ENCODE assay signal across 7 cellular contexts in genomic region chrX:153925739-153926593, GRCh38. TPM values are rescaled to one million over a fixed set of nuclear protein-coding genes. Genes with fewer than 3 reads are reported as not detected.
DNase-seq lines count a peak whose midpoint lies in the region; ATAC-seq, FAIRE-seq and TF ChIP-seq lines count a peak whose summit lies in the region.

Gene ARHGAP4 (minus strand): TSS chrX:153926264. CDS start chrX:153926202, 62 bp downstream.

- peaks cover 26% of the 10 kb centered on the region for H3K36me3 ChIP-seq in K562 (ENCODE audit: control insufficient read depth, insufficient read depth, low read length)
- H3K36me3 ChIP-seq in HepG2 (replicated peaks in 1 of 2; ENCODE audit: control insufficient read depth in 1 of 2, insufficient read depth in 2 of 2, low read length in 2 of 2) = peaks cover 1 to 4% of the 10 kb centered on the region in 2 experiments; a peak in 1 of 5 replicates

- H3K27me3 ChIP-seq in K562 (ENCODE audit: control insufficient read depth in 2 of 2, insufficient read depth in 2 of 2, low read length in 2 of 2) (no peaks in the 10 kb centered on the region), HepG2 (ENCODE audit: control insufficient read depth in 1 of 2, insufficient read depth in 2 of 2, low read length in 2 of 2) (no peaks in the 10 kb centered on the region; a peak in 1 of 5 replicates)

- TF ChIP-seq RAD21 in K562 (CRISPR knock-in tag; conservative IDR thresholded peaks at IDR 0.05 in 1 of 2, IDR thresholded peaks at IDR 0.05 in 1 of 2) = no peak
- TF ChIP-seq RAD21 in HepG2 (CRISPR knock-in tag; IDR thresholded peaks at IDR 0.05) = no peak

- TF ChIP-seq CTCF in RWPE1 (conservative IDR thresholded peaks at IDR 0.05; ENCODE audit: low read depth) (no peak), K562 (IDR thresholded peaks at IDR 0.05 in 2 of 3, conservative IDR thresholded peaks at IDR 0.05 in 1 of 3; ENCODE audit: insufficient read depth in 2 of 3, low read depth in 1 of 3, low read length in 3 of 3) (peak in 1 of 3 experiments; percentile 7; a peak in 1 of 6 replicates), HepG2 (CRISPR knock-in tag; IDR thresholded peaks at IDR 0.05) (no peak)

- TF ChIP-seq POLR2A in GM19193 (IDR thresholded peaks at IDR 0.05; ENCODE audit: extremely low read depth, insufficient read depth, insufficient read length) (peak; percentile 27), K562 (conservative IDR thresholded peaks at IDR 0.05) (peak; percentile 99), HepG2 (IDR thresholded peaks at IDR 0.05; ENCODE audit: insufficient read depth in 1 of 2, low read depth in 2 of 2, low read length in 2 of 2) (peak in 1 of 2 experiments; percentile 21; a peak in 1 of 4 replicates)

- no peaks in the 10 kb centered on the region for H4K20me1 ChIP-seq in K562 (replicated peaks; ENCODE audit: control insufficient read depth, insufficient read depth, low read length)
- H4K20me1 ChIP-seq in HepG2 (ENCODE audit: insufficient read depth, low read length) = no peaks in the 10 kb centered on the region

- H3K9ac ChIP-seq in K562 (ENCODE audit: insufficient read depth in 1 of 2, low read depth in 2 of 2, low read length in 2 of 2) (peak within 1 kb of the TSS; percentile 93 to 96), HepG2 (ENCODE audit: insufficient read depth, low read depth, low read length) (peak within 1 kb of the TSS; percentile 89)

- DNase-seq in RWPE1 (ENCODE audit: low spot score) (no peak), K562 (ENCODE audit: extremely low read depth in 1 of 4, low spot score in 3 of 4) (peak; percentile 69 to 76 (median 73)), HepG2 (ENCODE audit: low spot score) (no peak), GM19239 (ENCODE audit: insufficient read length, low spot score) (no peak)
- DNase-seq in stimulated activated effector memory CD8-positive, alpha-beta T cell treated with anti-CD3 and anti-CD28 coated beads, Interleukin-12 subunit alpha, Interleukin-12 subunit beta, amount 100 ng/mL, for 72 hours (ENCODE audit: low spot score in 2 of 2) = peak; percentile 26 to 76

- H3K4me3 Mint-ChIP-seq in stimulated activated effector memory CD8-positive, alpha-beta T cell treated with anti-CD3 and anti-CD28 coated beads, Interleukin-12 subunit alpha, Interleukin-12 subunit beta, amount 100 ng/mL, for 72 hours = peak within 1 kb of the TSS; percentile 90

- H2AFZ ChIP-seq in K562 (ENCODE audit: low read depth, low read length) (peak within 1 kb of the TSS; percentile 74), HepG2 (ENCODE audit: low read length) (no peak within 1 kb of the TSS)

- POLR2A ChIA-PET in RWPE1 (lab: Yijun Ruan, JAX; ENCODE audit: low non-redundant PET) = interaction anchor here (0.6 kb wide), 1 partner anchor 20 kb away, joined by 8 read pairs; no protein-coding TSS in a partner anchor
- POLR2A ChIA-PET in K562 (lab: Yijun Ruan, JAX) = interaction anchor here (0.6 to 2.3 kb wide), 18 partner anchors 8 to 486 kb away, joined by 3 to 9 read pairs (median 4); partner anchors contain the start of genes IDH3G, NAA10, RENBP and SSR4
- POLR2A ChIA-PET in HepG2 (lab: Yijun Ruan, JAX) = interaction anchor here (0.7 to 4.2 kb wide), 9 partner anchors 10 to 299 kb away, joined by 3 to 82 read pairs (median 6); partner anchors contain the start of genes HCFC1, IDH3G, NAA10 and RENBP

- FAIRE-seq in K562 (lab: Jason Lieb, UNC) (no peak), HepG2 (lab: Jason Lieb, UNC) (no peak), GM19239 (lab: Jason Lieb, UNC) (no peak)

- TF ChIP-seq EP300 in K562 (IDR thresholded peaks at IDR 0.05; ENCODE audit: low read length) (no peak), HepG2 (IDR thresholded peaks at IDR 0.05; ENCODE audit: low read depth in 2 of 2, low read length in 2 of 2) (no peak), HepG2 (CRISPR knock-in tag; IDR thresholded peaks at IDR 0.05; ENCODE audit: borderline replicate concordance) (no peak)

- H3K4me1 ChIP-seq in K562 (replicated peaks in 1 of 2; ENCODE audit: control insufficient read depth in 2 of 2, insufficient read depth in 2 of 2, low read length in 2 of 2) (peaks cover 27 to 70% of the 10 kb centered on the region in 2 experiments; a peak in 4 of 5 replicates), HepG2 (ENCODE audit: insufficient read depth, low read length) (peaks cover 69% of the 10 kb centered on the region)

- BruUV-seq in K562 (replicated peaks; lab: Mats Ljungman, UMichigan) (TSS peak; percentile 100), HepG2 (replicated peaks; lab: Mats Ljungman, UMichigan) (no TSS peak)

- CTCF ChIA-PET in RWPE1 (lab: Yijun Ruan, JAX) = interaction anchor here (0.6 to 1.2 kb wide), 2 partner anchors 15 to 19 kb away, joined by 3 read pairs; no protein-coding TSS in a partner anchor
- CTCF ChIA-PET in K562 (lab: Yijun Ruan, JAX; ENCODE audit: low intra/inter-chr PET ratio) = no interaction called here
- CTCF ChIA-PET in HepG2 (lab: Yijun Ruan, JAX; ENCODE audit: low intra/inter-chr PET ratio, low total read pairs) = interaction anchor here (4.4 kb wide), 1 partner anchor 21 kb away, joined by 29 read pairs; no protein-coding TSS in a partner anchor

- ATAC-seq in K562 (peak; percentile 19), HepG2 (no peak), HG03095 (IDR thresholded peaks at IDR 0.05; ENCODE audit: unreplicated experiment) (no peak)
- ATAC-seq in stimulated activated effector memory CD8-positive, alpha-beta T cell treated with anti-CD3 and anti-CD28 coated beads, Interleukin-12 subunit alpha, Interleukin-12 subunit beta, amount 100 ng/mL, for 72 hours = peak; percentile 25

- H3K27ac ChIP-seq in RWPE1 (peak within 1 kb of the TSS; percentile 96), K562 (ENCODE audit: extremely low read depth, low read depth, low read length) (peak within 1 kb of the TSS; percentile 98), HepG2 (ENCODE audit: extremely low read length, insufficient read depth, low read length) (peak within 1 kb of the TSS; percentile 89)

- H3K4me3 ChIP-seq in K562 (peak within 1 kb of the TSS; percentile 58), HepG2 (replicated peaks in 1 of 3; ENCODE audit: insufficient read depth in 1 of 3, low read depth in 2 of 3, low read length in 3 of 3) (peak within 1 kb of the TSS; percentile 30 to 79 (median 76); a peak in 5 of 6 replicates)

- peaks cover 44% of the 10 kb centered on the region for H3K4me1 Mint-ChIP-seq in stimulated activated effector memory CD8-positive, alpha-beta T cell treated with anti-CD3 and anti-CD28 coated beads, Interleukin-12 subunit alpha, Interleukin-12 subunit beta, amount 100 ng/mL, for 72 hours

- peaks cover 32% of the 10 kb centered on the region for H3K36me3 Mint-ChIP-seq in stimulated activated effector memory CD8-positive, alpha-beta T cell treated with anti-CD3 and anti-CD28 coated beads, Interleukin-12 subunit alpha, Interleukin-12 subunit beta, amount 100 ng/mL, for 72 hours

- no peaks in the 10 kb centered on the region for H3K9me1 ChIP-seq in K562 (ENCODE audit: control insufficient read depth, insufficient read depth, low read length)

- peak within 1 kb of the TSS; percentile 93 for H3K27ac Mint-ChIP-seq in stimulated activated effector memory CD8-positive, alpha-beta T cell treated with anti-CD3 and anti-CD28 coated beads, Interleukin-12 subunit alpha, Interleukin-12 subunit beta, amount 100 ng/mL, for 72 hours

- peak within 1 kb of the TSS; percentile 97 for H3K4me2 ChIP-seq in K562 (ENCODE audit: insufficient read depth, low read length)
- peak within 1 kb of the TSS; percentile 76 for H3K4me2 ChIP-seq in HepG2 (ENCODE audit: low read depth, low read length)

- WGBS in K562 (ENCODE audit: insufficient coverage, low coverage, missing lambda C conversion rate) = 2% methylated on average over 18 of the region's 59 CpGs
- WGBS in HepG2 (ENCODE audit: low lambda C conversion rate) = 89% methylated on average over 3 of the region's 59 CpGs

- H3K9me3 ChIP-seq in K562 (replicated peaks; ENCODE audit: control insufficient read depth, insufficient read depth, low read depth, low read length) (no peaks in the 10 kb centered on the region), HepG2 (ENCODE audit: low read length) (no peaks in the 10 kb centered on the region)

- H3K9me3 Mint-ChIP-seq in stimulated activated effector memory CD8-positive, alpha-beta T cell treated with anti-CD3 and anti-CD28 coated beads, Interleukin-12 subunit alpha, Interleukin-12 subunit beta, amount 100 ng/mL, for 72 hours = no peaks in the 10 kb centered on the region

- H3K79me2 ChIP-seq in K562 (ENCODE audit: control insufficient read depth, insufficient read depth, low read length) = peaks cover 47% of the 10 kb centered on the region
- H3K79me2 ChIP-seq in HepG2 (ENCODE audit: insufficient read depth, low read length) = no peaks in the 10 kb centered on the region

- intact Hi-C loops in K562 (cut with micrococcal nuclease) (loop anchor here (5.0 kb wide), 1 partner anchor 159 kb away; no protein-coding TSS in a partner anchor), HepG2 (cut with micrococcal nuclease; ENCODE audit: unreplicated experiment) (loop anchor here (2.0 kb wide), 1 partner anchor 21 kb away; no protein-coding TSS in a partner anchor)

- in situ Hi-C loops in K562 (cut with MboI) = no loop called here
- in situ Hi-C loops in HepG2 (cut with HindIII; ENCODE audit: extremely low pct_ligation_motif_present, low pct_unique_long_range_greater_than_20kb) = no loop called here

RNA-seq across cellular contexts. Expression of gene ARHGAP4, which starts in this region (rescaled TPM):
- 54.8 and 157 TPM in 2 replicates for total RNA-seq in K562 (2011; cell fraction: chromatin; rRNA removed; ENCODE audit: low replicate concordance)
- 105 and 155 TPM in 2 replicates for total RNA-seq in K562 (2011; cell fraction: nucleolus; rRNA removed)
- 55.0 and 81.2 TPM in 2 replicates for total RNA-seq in K562 (2011; cell fraction: nucleoplasm; rRNA removed)
- total RNA-seq in K562 (2014; rRNA removed) (52.7 and 81.2 TPM in 2 replicates), K562 (2014; rRNA removed; fragmentation: Illumina TruSeq; extraction: Trizol) (3.1 and 5.5 TPM in 2 replicates), K562 (2015; rRNA removed; fragmentation: Illumina TruSeq; extraction: Trizol) (32.7 and 36.8 TPM in 2 replicates), K562 (2021) (70.5 and 81.8 TPM in 2 replicates), HepG2 (2016; rRNA removed; fragmentation: Illumina TruSeq; extraction: Trizol) (0.64 TPM in 1 of 2 replicates, not detected in the other)
- polyA plus RNA-seq in K562 (2011; rRNA removed) (9.6 and 29.7 TPM in 2 replicates), K562 (2014; fragmentation: Illumina TruSeq; extraction: Trizol) (13.5 and 40.2 TPM in 2 replicates), K562 (2014; fragmentation: Nextera tagmentation; extraction: Ambion mirVana) (1 to 10 TPM in 1 of 2 experiments, under 1 TPM in 1; 0.30 to 1.7 TPM), K562 (2014; rRNA removed) (63.7 and 77.8 TPM in 2 replicates), HepG2 (2011; rRNA removed) (0.57 and 1.1 TPM in 2 replicates)
- polyA plus RNA-seq in K562 (2011; cell fraction: cytosol; rRNA removed) = 21.0 and 26.6 TPM in 2 replicates
- 174 and 259 TPM in 2 replicates for polyA plus RNA-seq in K562 (2011; cell fraction: nucleus; rRNA removed)
- 59.1 and 135 TPM in 2 replicates for polyA plus RNA-seq in K562 (2012)
- 3.6 and 6.7 TPM in 2 replicates for polyA minus RNA-seq in K562 (2011; rRNA and poly(A)+ RNA removed)
- polyA minus RNA-seq in K562 (2011; cell fraction: cytosol; rRNA and poly(A)+ RNA removed) = 13.5 and 33.9 TPM in 2 replicates
- polyA minus RNA-seq in K562 (2011; cell fraction: nucleus; rRNA and poly(A)+ RNA removed) = 26.9 and 53.0 TPM in 2 replicates
- total RNA-seq in HepG2 (2016; cell fraction: cytosol; rRNA removed; fragmentation: Illumina TruSeq; extraction: Trizol; ENCODE audit: low read depth) = not detected in 2 replicates
- total RNA-seq in HepG2 (2016; cell fraction: insoluble cytoplasmic fraction; rRNA removed; fragmentation: Illumina TruSeq; extraction: Trizol) = 0.22 TPM in 1 of 2 replicates, not detected in the other
- total RNA-seq in HepG2 (2016; cell fraction: membrane; rRNA removed; fragmentation: Illumina TruSeq; extraction: Trizol) = 0.28 TPM in 1 of 2 replicates, not detected in the other
- 0.41 TPM in 1 of 2 replicates, not detected in the other for total RNA-seq in HepG2 (2016; cell fraction: nucleus; rRNA removed; fragmentation: Illumina TruSeq; extraction: Trizol)
- polyA plus RNA-seq in HepG2 (2011; cell fraction: cytosol; rRNA removed) = 0.10 and 0.19 TPM in 2 replicates
- 7.0 and 9.1 TPM in 2 replicates for polyA plus RNA-seq in HepG2 (2011; cell fraction: nucleus; rRNA removed)
- 0.35 and 0.59 TPM in 2 replicates for polyA plus RNA-seq in HepG2 (2012)
- not detected in 2 replicates for polyA plus RNA-seq in HepG2 (2016; cell fraction: cytosol; fragmentation: Illumina TruSeq; extraction: Trizol; ENCODE audit: low read depth)
- not detected in 2 replicates for polyA plus RNA-seq in HepG2 (2016; cell fraction: insoluble cytoplasmic fraction; fragmentation: Illumina TruSeq; extraction: Trizol; ENCODE audit: low read depth)
- not detected in 2 replicates for polyA plus RNA-seq in HepG2 (2016; cell fraction: membrane; fragmentation: Illumina TruSeq; extraction: Trizol; ENCODE audit: low read depth)
- 0.64 and 1.9 TPM in 2 replicates for polyA plus RNA-seq in HepG2 (2016; cell fraction: nucleus; fragmentation: Illumina TruSeq; extraction: Trizol; ENCODE audit: insufficient read depth, low read depth)
- 1.6 and 1.8 TPM in 2 replicates for polyA minus RNA-seq in HepG2 (2011; rRNA and poly(A)+ RNA removed; ENCODE audit: low replicate concordance)
- polyA minus RNA-seq in HepG2 (2011; cell fraction: cytosol; rRNA and poly(A)+ RNA removed) = 1.1 TPM in 1 of 2 replicates, not detected in the other
- polyA minus RNA-seq in HepG2 (2011; cell fraction: nucleus; rRNA and poly(A)+ RNA removed) = 1.2 and 2.8 TPM in 2 replicates

Comparison
In these comparisons a context has a peak if more than half of its experiments do, and no peak if none do; other contexts are left out.
1. DNase-seq: peak in K562 (4 of 4) and stimulated activated effector memory CD8-positive, alpha-beta T cell treated with anti-CD3 and anti-CD28 coated beads, Interleukin-12 subunit alpha, Interleukin-12 subunit beta, amount 100 ng/mL, for 72 hours (2 of 2); none in RWPE1 (single experiment), HepG2 (single experiment) and GM19239 (single experiment).
2. ATAC-seq: peak in K562 (single experiment) and stimulated activated effector memory CD8-positive, alpha-beta T cell treated with anti-CD3 and anti-CD28 coated beads, Interleukin-12 subunit alpha, Interleukin-12 subunit beta, amount 100 ng/mL, for 72 hours (single experiment); none in HepG2 (single experiment) and HG03095 (single experiment).
3. Peak in every context shown above with its lines, with median percentiles within 50 percentile points of each other: H3K27ac ChIP-seq.